In the genomic region with DNA sequence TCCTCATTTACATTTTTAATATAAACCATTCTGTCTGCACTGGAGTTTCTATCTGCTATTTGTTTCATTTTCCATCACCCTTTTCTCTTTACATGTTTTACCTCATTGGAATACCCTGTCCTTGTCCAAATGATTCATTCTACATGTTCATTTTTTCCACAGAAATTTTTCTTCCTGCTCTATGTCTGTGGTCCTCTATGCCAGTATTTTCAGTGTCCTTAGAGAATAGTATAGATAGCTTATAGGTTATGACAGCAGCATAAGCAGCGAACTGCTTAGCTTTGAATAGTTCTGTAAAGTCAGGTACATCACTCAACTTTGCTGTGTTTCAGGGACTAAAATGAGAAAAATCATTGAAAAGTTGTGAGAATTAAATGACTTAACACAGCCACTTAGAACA, we compare ENCODE assay signal across 18 cellular contexts.
DNase-seq lines count a peak whose midpoint lies in the region; ATAC-seq and TF ChIP-seq lines count a peak whose summit lies in the region.
"Had no signal": no experiment of that assay in that cellular context is flagged by ENCODE, and none has a peak within 500 bp of the region (broad histone marks: within the 10 kb centered on the region; RNA-seq: fewer than 3 reads in every experiment).

No MANE protein-coding gene starts in this region.

- no peak overlapping the region for H3K27ac ChIP-seq in GM23338 (ENCODE audit: low read depth)
- H3K27ac ChIP-seq: HL-60, KMS-11, PC-9, RWPE1 had no signal

- H3K9me3 Mint-ChIP-seq in stimulated activated naive CD8-positive, alpha-beta T cell treated with anti-CD3 and anti-CD28 coated beads, Interleukin-15, amount 100 ng/mL, for 72 hours = peaks cover 19 to 24% of the 10 kb centered on the region in 2 donors
- H3K9me3 Mint-ChIP-seq in nephron = peaks cover 10% of the 10 kb centered on the region
- peaks cover 31% of the 10 kb centered on the region for H3K9me3 Mint-ChIP-seq in GM23338

- no peaks in the 10 kb centered on the region for H3K36me3 Mint-ChIP-seq in nephron (ENCODE audit: low read depth)
- peaks cover 41% of the 10 kb centered on the region for H3K36me3 Mint-ChIP-seq in GM23338 (ENCODE audit: low read depth)

- H3K9me3 ChIP-seq in adipocyte (ENCODE audit: control insufficient read depth, low read length) = no peaks in the 10 kb centered on the region

- no peaks in the 10 kb centered on the region for H3K27me3 Mint-ChIP-seq in stimulated activated naive CD8-positive, alpha-beta T cell treated with anti-CD3 and anti-CD28 coated beads, Interleukin-15, amount 100 ng/mL, for 72 hours
- no peaks in the 10 kb centered on the region for H3K27me3 Mint-ChIP-seq in nephron (ENCODE audit: low read depth)
- H3K27me3 Mint-ChIP-seq in GM23338 (ENCODE audit: insufficient read depth, low read depth, poor library complexity) = no peaks in the 10 kb centered on the region
- H3K27me3 Mint-ChIP-seq: CD8-positive, alpha-beta memory T cell had no signal

- peak overlapping the region; percentile 68 for H3K9ac ChIP-seq in adipocyte (ENCODE audit: low read length)
- H3K9ac ChIP-seq: KMS-11 had no signal

- H3K9me2 ChIP-seq in GM23338 (ENCODE audit: insufficient read depth) = no peaks in the 10 kb centered on the region; the same call in 1 of the 2 replicates

- ATAC-seq in stimulated activated naive CD8-positive, alpha-beta T cell treated with anti-CD3 and anti-CD28 coated beads, Interleukin-15, Interleukin-2, amounts not matched to agents 100 U/mL and 50 U/mL, for 24 hours = peak; percentile 56
- no peak for ATAC-seq in stimulated activated naive CD8-positive, alpha-beta T cell treated with anti-CD3 and anti-CD28 coated beads, Interleukin-15, amount 100 ng/mL, for 72 hours
- ATAC-seq in HG03469 (IDR thresholded peaks at IDR 0.05; ENCODE audit: unreplicated experiment) = no peak
- no peak for ATAC-seq in GM23338

- H3K27ac Mint-ChIP-seq in stimulated activated naive CD8-positive, alpha-beta T cell treated with anti-CD3 and anti-CD28 coated beads, Interleukin-15, amount 100 ng/mL, for 72 hours = peak overlapping the region in 1 of 2 donors; percentile 81
- H3K27ac Mint-ChIP-seq in nephron (peak overlapping the region; percentile 90 to 94 (median 93)), GM23338 (no peak overlapping the region)
- H3K27ac Mint-ChIP-seq: CD8-positive, alpha-beta memory T cell had no signal

- H3K4me3 Mint-ChIP-seq in stimulated activated naive CD8-positive, alpha-beta T cell treated with anti-CD3 and anti-CD28 coated beads, Interleukin-15, amount 100 ng/mL, for 72 hours = no peak overlapping the region
- H3K4me3 Mint-ChIP-seq in nephron (no peak overlapping the region), GM23338 (no peak overlapping the region)
- H3K4me3 Mint-ChIP-seq: CD8-positive, alpha-beta memory T cell had no signal

- no peaks in the 10 kb centered on the region for H3K79me2 ChIP-seq in GM23338 (replicated peaks; ENCODE audit: insufficient read depth)

- no peaks in the 10 kb centered on the region for H3K27me3 ChIP-seq in adipocyte (replicated peaks; ENCODE audit: control insufficient read depth, insufficient read depth, low read length)
- H3K27me3 ChIP-seq in GM23338 (ENCODE audit: insufficient read depth) = no peaks in the 10 kb centered on the region

- no peak overlapping the region for H3K4me3 ChIP-seq in adipocyte (ENCODE audit: low read length)
- no peak overlapping the region for H3K4me3 ChIP-seq in GM23338
- H3K4me3 ChIP-seq: PC-9 had no signal

- no peak overlapping the region for H2AFZ ChIP-seq in GM23338
- H2AFZ ChIP-seq: PC-9 had no signal

- H3F3A ChIP-seq in GM23338 (replicated peaks; ENCODE audit: low read depth) = no peaks in the 10 kb centered on the region

- no peaks in the 10 kb centered on the region for H3K36me3 ChIP-seq in adipocyte (ENCODE audit: control insufficient read depth, insufficient read depth, low read length, severe bottlenecking)
- H3K36me3 ChIP-seq in GM23338 (ENCODE audit: insufficient read depth) = no peaks in the 10 kb centered on the region

- TF ChIP-seq CTCF in nephron (IDR thresholded peaks at IDR 0.05; ENCODE audit: unreplicated experiment in 3 of 3) = no peak
- TF ChIP-seq CTCF in GM23338 (conservative IDR thresholded peaks at IDR 0.05; ENCODE audit: low read depth in 2 of 2) = no peak

- no peak overlapping the region for H3K4me2 ChIP-seq in GM23338
- H3K4me2 ChIP-seq: KMS-11, PC-9 had no signal

- peaks cover 36% of the 10 kb centered on the region for H3K4me1 ChIP-seq in adipocyte (ENCODE audit: control insufficient read depth, insufficient read depth, low read length)
- no peaks in the 10 kb centered on the region for H3K4me1 ChIP-seq in GM23338 (ENCODE audit: insufficient read depth)

- DNase-seq in stimulated activated naive CD8-positive, alpha-beta T cell treated with anti-CD3 and anti-CD28 coated beads, Interleukin-15, Interleukin-2, amounts not matched to agents 100 U/mL and 50 U/mL, for 24 hours = no peak
- DNase-seq in stimulated activated naive CD8-positive, alpha-beta T cell treated with anti-CD3 and anti-CD28 coated beads, Interleukin-15, amount 100 ng/mL, for 72 hours = no peak
- DNase-seq in adipocyte (ENCODE audit: low read depth) = no peak
- DNase-seq in NCI-H2029 treated with DMSO at 0.1 percent for 48 hours (lab: John Stamatoyannopoulos, UW) = no peak
- DNase-seq in GM23338 (ENCODE audit: low spot score) = no peak
- DNase-seq: ACHN; C1 segment of cervical spinal cord; CD8-positive, alpha-beta memory T cell; NCI-H1417; NCI-H187; NCI-H82; PC-9; SIG-M5 had no signal

- H3K4me1 Mint-ChIP-seq in stimulated activated naive CD8-positive, alpha-beta T cell treated with anti-CD3 and anti-CD28 coated beads, Interleukin-15, amount 100 ng/mL, for 72 hours = peaks cover 28% of the 10 kb centered on the region
- peaks cover 23% of the 10 kb centered on the region for H3K4me1 Mint-ChIP-seq in nephron
- H3K4me1 Mint-ChIP-seq in GM23338 = peaks cover 21% of the 10 kb centered on the region

- H4K20me1 ChIP-seq in GM23338 (replicated peaks; ENCODE audit: insufficient read depth) = no peaks in the 10 kb centered on the region

TF ChIP-seq in GM23338, 12 proteins besides CTCF, POLR2A, EP300 and RAD21 (continues in another document):
- no peak for TF ChIP-seq CREB1 (CRISPR knock-in tag; IDR thresholded peaks at IDR 0.05; ENCODE audit: low read depth)
- TF ChIP-seq NANOG (IDR thresholded peaks at IDR 0.05; ENCODE audit: borderline replicate concordance) = no peak
- no peak for TF ChIP-seq POLR2AphosphoS5 (IDR thresholded peaks at IDR 0.05; ENCODE audit: low read depth)
- no peak for TF ChIP-seq JUNB (IDR thresholded peaks at IDR 0.05; ENCODE audit: unreplicated experiment)
- TF ChIP-seq, protein P1, sequence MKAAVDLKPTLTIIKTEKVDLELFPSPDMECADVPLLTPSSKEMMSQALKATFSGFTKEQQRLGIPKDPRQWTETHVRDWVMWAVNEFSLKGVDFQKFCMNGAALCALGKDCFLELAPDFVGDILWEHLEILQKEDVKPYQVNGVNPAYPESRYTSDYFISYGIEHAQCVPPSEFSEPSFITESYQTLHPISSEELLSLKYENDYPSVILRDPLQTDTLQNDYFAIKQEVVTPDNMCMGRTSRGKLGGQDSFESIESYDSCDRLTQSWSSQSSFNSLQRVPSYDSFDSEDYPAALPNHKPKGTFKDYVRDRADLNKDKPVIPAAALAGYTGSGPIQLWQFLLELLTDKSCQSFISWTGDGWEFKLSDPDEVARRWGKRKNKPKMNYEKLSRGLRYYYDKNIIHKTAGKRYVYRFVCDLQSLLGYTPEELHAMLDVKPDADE (IDR thresholded peaks at IDR 0.05) = no peak
- TF ChIP-seq EZH2 (IDR thresholded peaks at IDR 0.05; ENCODE audit: low read depth, unreplicated experiment) = no peak
- TF ChIP-seq ZNF331 (CRISPR knock-in tag; IDR thresholded peaks at IDR 0.05; ENCODE audit: low read depth) = no peak
- TF ChIP-seq EZH2phosphoT487 (IDR thresholded peaks at IDR 0.05; ENCODE audit: unreplicated experiment) = no peak
- no peak for TF ChIP-seq ZNF114 (CRISPR knock-in tag; IDR thresholded peaks at IDR 0.05)
- TF ChIP-seq, protein P2, sequence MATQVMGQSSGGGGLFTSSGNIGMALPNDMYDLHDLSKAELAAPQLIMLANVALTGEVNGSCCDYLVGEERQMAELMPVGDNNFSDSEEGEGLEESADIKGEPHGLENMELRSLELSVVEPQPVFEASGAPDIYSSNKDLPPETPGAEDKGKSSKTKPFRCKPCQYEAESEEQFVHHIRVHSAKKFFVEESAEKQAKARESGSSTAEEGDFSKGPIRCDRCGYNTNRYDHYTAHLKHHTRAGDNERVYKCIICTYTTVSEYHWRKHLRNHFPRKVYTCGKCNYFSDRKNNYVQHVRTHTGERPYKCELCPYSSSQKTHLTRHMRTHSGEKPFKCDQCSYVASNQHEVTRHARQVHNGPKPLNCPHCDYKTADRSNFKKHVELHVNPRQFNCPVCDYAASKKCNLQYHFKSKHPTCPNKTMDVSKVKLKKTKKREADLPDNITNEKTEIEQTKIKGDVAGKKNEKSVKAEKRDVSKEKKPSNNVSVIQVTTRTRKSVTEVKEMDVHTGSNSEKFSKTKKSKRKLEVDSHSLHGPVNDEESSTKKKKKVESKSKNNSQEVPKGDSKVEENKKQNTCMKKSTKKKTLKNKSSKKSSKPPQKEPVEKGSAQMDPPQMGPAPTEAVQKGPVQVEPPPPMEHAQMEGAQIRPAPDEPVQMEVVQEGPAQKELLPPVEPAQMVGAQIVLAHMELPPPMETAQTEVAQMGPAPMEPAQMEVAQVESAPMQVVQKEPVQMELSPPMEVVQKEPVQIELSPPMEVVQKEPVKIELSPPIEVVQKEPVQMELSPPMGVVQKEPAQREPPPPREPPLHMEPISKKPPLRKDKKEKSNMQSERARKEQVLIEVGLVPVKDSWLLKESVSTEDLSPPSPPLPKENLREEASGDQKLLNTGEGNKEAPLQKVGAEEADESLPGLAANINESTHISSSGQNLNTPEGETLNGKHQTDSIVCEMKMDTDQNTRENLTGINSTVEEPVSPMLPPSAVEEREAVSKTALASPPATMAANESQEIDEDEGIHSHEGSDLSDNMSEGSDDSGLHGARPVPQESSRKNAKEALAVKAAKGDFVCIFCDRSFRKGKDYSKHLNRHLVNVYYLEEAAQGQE (IDR thresholded peaks at IDR 0.05; ENCODE audit: unreplicated experiment) = no peak
- no peak for TF ChIP-seq STAT1 (IDR thresholded peaks at IDR 0.05; ENCODE audit: unreplicated experiment)
